Comparison of ENCODE assay signal across 11 cellular contexts in the genomic region with DNA sequence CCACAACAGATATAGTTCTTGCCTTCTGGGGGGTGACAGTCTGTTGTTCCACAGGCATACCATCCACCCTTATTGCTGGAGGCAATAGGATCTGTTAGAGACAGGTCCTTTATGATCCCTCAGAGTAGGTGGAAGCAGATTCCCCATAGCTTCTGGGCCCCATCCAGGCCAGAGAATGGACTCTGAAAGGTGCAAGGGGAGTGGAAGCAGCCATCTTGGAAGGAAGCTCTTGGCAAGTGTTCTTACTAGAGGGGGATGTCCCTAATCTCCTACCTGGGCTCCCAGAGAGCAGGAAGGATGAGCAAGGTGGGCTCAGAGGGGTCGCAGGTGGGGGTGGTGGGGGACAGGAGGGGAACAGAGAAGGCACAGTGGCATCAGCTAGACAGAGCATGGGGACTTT. TPM values are rescaled to one million over a fixed set of nuclear protein-coding genes. Genes with fewer than 3 reads are reported as not detected.
A peak's percentile ranks its signal among the peaks of the same experiment; 100 is the strongest.
DNase-seq lines count a peak whose midpoint lies in the region; TF ChIP-seq lines count a peak whose summit lies in the region.
"Had no signal": no experiment of that assay in that cellular context is flagged by ENCODE, and none has a peak within 500 bp of the region (broad histone marks: within the 10 kb centered on the region; RNA-seq: fewer than 3 reads in every experiment).

No MANE protein-coding gene starts in this region.

- intact Hi-C loops in PC-9 (cut with micrococcal nuclease; ENCODE audit: unreplicated experiment) (no loop called here), thyroid gland (cut with DNase I) (no loop called here)

- no peaks in the 10 kb centered on the region for H4K20me1 ChIP-seq in PC-9 (ENCODE audit: insufficient read depth)
- H4K20me1 ChIP-seq: BLaER1 had no signal

- peaks cover 67% of the 10 kb centered on the region for H3F3A ChIP-seq in PC-9 (ENCODE audit: insufficient read depth, low read depth)

- H3K9me3 ChIP-seq in PC-9 (ENCODE audit: insufficient read depth, low read depth) (no peaks in the 10 kb centered on the region), neutrophil (no peaks in the 10 kb centered on the region), thyroid gland (no peaks in the 10 kb centered on the region)

- no peaks in the 10 kb centered on the region for H3K9me2 ChIP-seq in PC-9 (ENCODE audit: insufficient read depth)

- no peak for TF ChIP-seq CTCF in PC-9 (conservative IDR thresholded peaks at IDR 0.05)
- no peak for TF ChIP-seq CTCF in coronary artery (IDR thresholded peaks at IDR 0.05)
- TF ChIP-seq CTCF in neutrophil (IDR thresholded peaks at IDR 0.05), result no peak
- no peak for TF ChIP-seq CTCF in thyroid gland (IDR thresholded peaks at IDR 0.05)

- no TSS peak for BruUV-seq in PC-9 (replicated peaks; lab: Mats Ljungman, UMichigan)

- peaks cover 90% of the 10 kb centered on the region for H3K4me1 ChIP-seq in PC-9 (replicated peaks; ENCODE audit: insufficient read depth)
- peaks cover 94 to 99% of the 10 kb centered on the region in 2 experiments for H3K4me1 ChIP-seq in neutrophil (ENCODE audit: control insufficient read depth in 1 of 2, insufficient read depth in 1 of 2, low read depth in 1 of 2, low read length in 1 of 2)
- peaks cover 11 to 27% of the 10 kb centered on the region in 2 donors for H3K4me1 ChIP-seq in thyroid gland

- H3K36me3 ChIP-seq in PC-9 (ENCODE audit: low read depth) (no peaks in the 10 kb centered on the region), neutrophil (no peaks in the 10 kb centered on the region), thyroid gland (no peaks in the 10 kb centered on the region)
- H3K36me3 ChIP-seq: BLaER1 had no signal

- DNase-seq in PC-9, result no peak
- DNase-seq in coronary artery (ENCODE audit: low spot score), result no peak
- DNase-seq in thyroid gland, result no peak
- no peak for DNase-seq in NK-92 treated with Interleukin-12 subunit alpha and Interleukin-12 subunit beta, amount 100 ng/mL, for 24 hours (lab: John Stamatoyannopoulos, UW)
- no peak for DNase-seq in retina
- no peak for DNase-seq in NCI-H1092 treated with DMSO at 0.1 percent for 48 hours (lab: John Stamatoyannopoulos, UW)
- DNase-seq: nephron progenitor cell; stimulated activated naive B cell treated with anti-CD40 and anti-IgM and Interleukin-4, amounts not matched to agents 10 μg/mL and 1 μg/mL and 100 μg/mL, for 72 hours had no signal

- CTCF ChIA-PET in PC-9 (lab: Charles Lee), result interaction anchor here (0.6 kb wide), 2 partner anchors 15 to 549 kb away, joined by 4 to 14 read pairs; no protein-coding TSS in a partner anchor

- WGBS in thyroid gland, 2 donors, result 83 to 95% methylated on average over 1 of the region's 1 CpG

- no peaks in the 10 kb centered on the region; the same call in 1 of the 2 replicates for H3K79me2 ChIP-seq in PC-9 (ENCODE audit: low read depth)

- no peak overlapping the region for H2AFZ ChIP-seq in PC-9

- POLR2A ChIA-PET in PC-9 (lab: Charles Lee; ENCODE audit: unreplicated experiment), result interaction anchor here (0.7 kb wide), 1 partner anchor 24 kb away, joined by 7 read pairs; no protein-coding TSS in a partner anchor

- H3K4me3 ChIP-seq in PC-9, result no peak overlapping the region
- H3K4me3 ChIP-seq in coronary artery, result peak overlapping the region; percentile 35
- no peak overlapping the region for H3K4me3 ChIP-seq in neutrophil (ENCODE audit: low read depth in 1 of 2, low read length in 1 of 2)
- H3K4me3 ChIP-seq in thyroid gland (replicated peaks in 1 of 3), result no peak overlapping the region
- H3K4me3 ChIP-seq: BLaER1 had no signal

- TF ChIP-seq POLR2A in thyroid gland (IDR thresholded peaks at IDR 0.05), result no peak

- no peak overlapping the region for H3K4me2 ChIP-seq in PC-9
- H3K4me2 ChIP-seq: BLaER1 had no signal

- H3K27ac ChIP-seq in PC-9 (peak overlapping the region; percentile 73), coronary artery (peak overlapping the region; percentile 82 to 97), neutrophil (peak overlapping the region; percentile 97), thyroid gland (peak overlapping the region; percentile 27 to 82 (median 76))
- H3K27ac ChIP-seq: BLaER1, epithelial cell of prostate had no signal

- H3K27me3 ChIP-seq in PC-9 (ENCODE audit: insufficient read depth, low read depth), result no peaks in the 10 kb centered on the region
- H3K27me3 ChIP-seq in neutrophil, result no peaks in the 10 kb centered on the region
- H3K27me3 ChIP-seq in thyroid gland, result no peaks in the 10 kb centered on the region
- H3K27me3 ChIP-seq: BLaER1 had no signal

RNA-seq across cellular contexts. Expression of a gene that starts 33.4 kb away (rescaled TPM):
- total RNA-seq in PC-9 (2021), result 112 and 117 TPM in 2 replicates
- 100 to 1,000 TPM in 3 of 4 donors, 10 to 100 TPM in 1; 61.7 to 132 (median 104) TPM for total RNA-seq in thyroid gland
